ENCODE assay signal across 1 cellular context in the genomic region with DNA sequence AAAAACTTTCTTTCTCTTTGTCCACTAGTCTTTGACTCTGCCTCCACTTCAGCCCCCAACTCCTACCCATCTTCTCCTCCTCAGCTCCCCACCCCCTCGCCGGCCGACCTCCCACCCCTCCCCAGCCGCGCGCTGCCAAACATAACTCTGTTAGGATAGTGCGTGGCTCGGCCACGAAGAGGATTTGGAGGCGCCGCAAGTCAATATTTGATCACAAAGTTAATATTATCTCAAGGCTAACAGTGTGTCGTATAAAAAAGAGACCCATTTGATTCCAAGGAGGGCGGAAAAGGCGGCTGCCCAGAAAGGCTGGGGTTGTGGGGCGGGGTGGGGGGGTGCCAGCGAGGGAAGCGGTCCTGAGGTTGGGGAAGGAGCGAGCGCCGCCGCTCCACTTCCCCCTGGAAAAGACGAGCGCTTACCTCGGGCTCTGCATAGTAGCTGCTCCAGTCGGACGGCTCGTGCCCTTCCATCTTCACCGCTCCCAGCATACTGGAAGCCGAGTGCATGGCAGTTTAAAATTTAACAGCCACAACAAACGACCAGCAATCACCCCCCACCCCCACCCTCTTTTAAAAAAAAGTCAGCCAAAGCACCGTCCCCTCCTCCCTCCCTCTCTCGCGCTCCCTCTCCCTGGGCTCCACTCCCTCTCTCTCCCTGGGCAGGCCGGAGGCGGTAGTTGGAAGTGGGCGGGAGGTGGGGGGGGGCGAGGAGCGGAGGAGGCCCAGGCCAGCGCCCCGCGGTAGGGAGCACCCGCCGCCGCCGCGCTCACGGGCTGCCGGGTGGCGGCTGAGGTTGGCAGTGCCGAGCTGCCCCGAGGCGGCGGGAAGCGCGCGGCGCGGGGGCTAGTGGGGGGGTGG.
A peak's percentile ranks its signal among the peaks of the same experiment; 100 is the strongest.
TF ChIP-seq lines count a peak whose summit lies in the region.

A gene (minus strand): TSS at position 800 of the 857 bp plus-strand sequence. CDS start 294 bp downstream, at position 506.

TF ChIP-seq in HepG2, 621 proteins besides CTCF, POLR2A, EP300 and RAD21 (continued from another document and continues in another):
- TF ChIP-seq, protein P1, sequence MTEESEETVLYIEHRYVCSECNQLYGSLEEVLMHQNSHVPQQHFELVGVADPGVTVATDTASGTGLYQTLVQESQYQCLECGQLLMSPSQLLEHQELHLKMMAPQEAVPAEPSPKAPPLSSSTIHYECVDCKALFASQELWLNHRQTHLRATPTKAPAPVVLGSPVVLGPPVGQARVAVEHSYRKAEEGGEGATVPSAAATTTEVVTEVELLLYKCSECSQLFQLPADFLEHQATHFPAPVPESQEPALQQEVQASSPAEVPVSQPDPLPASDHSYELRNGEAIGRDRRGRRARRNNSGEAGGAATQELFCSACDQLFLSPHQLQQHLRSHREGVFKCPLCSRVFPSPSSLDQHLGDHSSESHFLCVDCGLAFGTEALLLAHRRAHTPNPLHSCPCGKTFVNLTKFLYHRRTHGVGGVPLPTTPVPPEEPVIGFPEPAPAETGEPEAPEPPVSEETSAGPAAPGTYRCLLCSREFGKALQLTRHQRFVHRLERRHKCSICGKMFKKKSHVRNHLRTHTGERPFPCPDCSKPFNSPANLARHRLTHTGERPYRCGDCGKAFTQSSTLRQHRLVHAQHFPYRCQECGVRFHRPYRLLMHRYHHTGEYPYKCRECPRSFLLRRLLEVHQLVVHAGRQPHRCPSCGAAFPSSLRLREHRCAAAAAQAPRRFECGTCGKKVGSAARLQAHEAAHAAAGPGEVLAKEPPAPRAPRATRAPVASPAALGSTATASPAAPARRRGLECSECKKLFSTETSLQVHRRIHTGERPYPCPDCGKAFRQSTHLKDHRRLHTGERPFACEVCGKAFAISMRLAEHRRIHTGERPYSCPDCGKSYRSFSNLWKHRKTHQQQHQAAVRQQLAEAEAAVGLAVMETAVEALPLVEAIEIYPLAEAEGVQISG (CRISPR knock-in tag; IDR thresholded peaks at IDR 0.05) = 0 out of 2 replicates have a peak, but pooled peaks have one; percentile 31
- TF ChIP-seq SP5 (CRISPR knock-in tag; IDR thresholded peaks at IDR 0.05; ENCODE audit: borderline replicate concordance, low read depth) = peak; percentile 64; the same call in 1 of the 2 replicates
- TF ChIP-seq, protein P2, sequence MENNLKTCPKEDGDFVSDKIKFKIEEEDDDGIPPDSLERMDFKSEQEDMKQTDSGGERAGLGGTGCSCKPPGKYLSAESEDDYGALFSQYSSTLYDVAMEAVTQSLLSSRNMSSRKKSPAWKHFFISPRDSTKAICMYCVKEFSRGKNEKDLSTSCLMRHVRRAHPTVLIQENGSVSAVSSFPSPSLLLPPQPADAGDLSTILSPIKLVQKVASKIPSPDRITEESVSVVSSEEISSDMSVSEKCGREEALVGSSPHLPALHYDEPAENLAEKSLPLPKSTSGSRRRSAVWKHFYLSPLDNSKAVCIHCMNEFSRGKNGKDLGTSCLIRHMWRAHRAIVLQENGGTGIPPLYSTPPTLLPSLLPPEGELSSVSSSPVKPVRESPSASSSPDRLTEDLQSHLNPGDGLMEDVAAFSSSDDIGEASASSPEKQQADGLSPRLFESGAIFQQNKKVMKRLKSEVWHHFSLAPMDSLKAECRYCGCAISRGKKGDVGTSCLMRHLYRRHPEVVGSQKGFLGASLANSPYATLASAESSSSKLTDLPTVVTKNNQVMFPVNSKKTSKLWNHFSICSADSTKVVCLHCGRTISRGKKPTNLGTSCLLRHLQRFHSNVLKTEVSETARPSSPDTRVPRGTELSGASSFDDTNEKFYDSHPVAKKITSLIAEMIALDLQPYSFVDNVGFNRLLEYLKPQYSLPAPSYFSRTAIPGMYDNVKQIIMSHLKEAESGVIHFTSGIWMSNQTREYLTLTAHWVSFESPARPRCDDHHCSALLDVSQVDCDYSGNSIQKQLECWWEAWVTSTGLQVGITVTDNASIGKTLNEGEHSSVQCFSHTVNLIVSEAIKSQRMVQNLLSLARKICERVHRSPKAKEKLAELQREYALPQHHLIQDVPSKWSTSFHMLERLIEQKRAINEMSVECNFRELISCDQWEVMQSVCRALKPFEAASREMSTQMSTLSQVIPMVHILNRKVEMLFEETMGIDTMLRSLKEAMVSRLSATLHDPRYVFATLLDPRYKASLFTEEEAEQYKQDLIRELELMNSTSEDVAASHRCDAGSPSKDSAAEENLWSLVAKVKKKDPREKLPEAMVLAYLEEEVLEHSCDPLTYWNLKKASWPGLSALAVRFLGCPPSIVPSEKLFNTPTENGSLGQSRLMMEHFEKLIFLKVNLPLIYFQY (CRISPR knock-in tag; IDR thresholded peaks at IDR 0.05; ENCODE audit: borderline replicate concordance) = peak; percentile 9; the same call in 1 of the 2 replicates
- TF ChIP-seq JUNB (CRISPR knock-in tag; IDR thresholded peaks at IDR 0.05; ENCODE audit: borderline replicate concordance) = peak; percentile 38; the same call in 1 of the 2 replicates
- TF ChIP-seq, protein P3, sequence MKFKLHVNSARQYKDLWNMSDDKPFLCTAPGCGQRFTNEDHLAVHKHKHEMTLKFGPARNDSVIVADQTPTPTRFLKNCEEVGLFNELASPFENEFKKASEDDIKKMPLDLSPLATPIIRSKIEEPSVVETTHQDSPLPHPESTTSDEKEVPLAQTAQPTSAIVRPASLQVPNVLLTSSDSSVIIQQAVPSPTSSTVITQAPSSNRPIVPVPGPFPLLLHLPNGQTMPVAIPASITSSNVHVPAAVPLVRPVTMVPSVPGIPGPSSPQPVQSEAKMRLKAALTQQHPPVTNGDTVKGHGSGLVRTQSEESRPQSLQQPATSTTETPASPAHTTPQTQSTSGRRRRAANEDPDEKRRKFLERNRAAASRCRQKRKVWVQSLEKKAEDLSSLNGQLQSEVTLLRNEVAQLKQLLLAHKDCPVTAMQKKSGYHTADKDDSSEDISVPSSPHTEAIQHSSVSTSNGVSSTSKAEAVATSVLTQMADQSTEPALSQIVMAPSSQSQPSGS (CRISPR knock-in tag; IDR thresholded peaks at IDR 0.05) = no peak; the same call in 1 of the 2 replicates
- peak; percentile 52; the same call in 1 of the 2 replicates for TF ChIP-seq FOXK1 (CRISPR knock-in tag; IDR thresholded peaks at IDR 0.05; ENCODE audit: borderline replicate concordance, low read depth)
- TF ChIP-seq RARA (CRISPR knock-in tag; IDR thresholded peaks at IDR 0.05) = peak; percentile 38
- 0 out of 2 replicates have a peak, but pooled peaks have one; percentile 26 for TF ChIP-seq ZNF761 (CRISPR knock-in tag; conservative IDR thresholded peaks at IDR 0.05)
- TF ChIP-seq ZZZ3 (CRISPR knock-in tag; IDR thresholded peaks at IDR 0.05; ENCODE audit: borderline replicate concordance) = 0 out of 2 replicates have a peak, but pooled peaks have one; percentile 36
- 0 out of 2 replicates have a peak, but pooled peaks have one; percentile 60 for TF ChIP-seq AHR (CRISPR knock-in tag; IDR thresholded peaks at IDR 0.05)
- no peak for TF ChIP-seq ZNF468 (CRISPR knock-in tag; IDR thresholded peaks at IDR 0.05)
- TF ChIP-seq, protein P4, sequence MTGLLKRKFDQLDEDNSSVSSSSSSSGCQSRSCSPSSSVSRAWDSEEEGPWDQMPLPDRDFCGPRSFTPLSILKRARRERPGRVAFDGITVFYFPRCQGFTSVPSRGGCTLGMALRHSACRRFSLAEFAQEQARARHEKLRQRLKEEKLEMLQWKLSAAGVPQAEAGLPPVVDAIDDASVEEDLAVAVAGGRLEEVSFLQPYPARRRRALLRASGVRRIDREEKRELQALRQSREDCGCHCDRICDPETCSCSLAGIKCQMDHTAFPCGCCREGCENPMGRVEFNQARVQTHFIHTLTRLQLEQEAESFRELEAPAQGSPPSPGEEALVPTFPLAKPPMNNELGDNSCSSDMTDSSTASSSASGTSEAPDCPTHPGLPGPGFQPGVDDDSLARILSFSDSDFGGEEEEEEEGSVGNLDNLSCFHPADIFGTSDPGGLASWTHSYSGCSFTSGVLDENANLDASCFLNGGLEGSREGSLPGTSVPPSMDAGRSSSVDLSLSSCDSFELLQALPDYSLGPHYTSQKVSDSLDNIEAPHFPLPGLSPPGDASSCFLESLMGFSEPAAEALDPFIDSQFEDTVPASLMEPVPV (CRISPR knock-in tag; IDR thresholded peaks at IDR 0.05) = peak; percentile 71; the same call in 1 of the 2 replicates
- peak in 1 of 2 experiments; percentile 56; a peak in 1 of 4 replicates for TF ChIP-seq KLF16 (CRISPR knock-in tag; IDR thresholded peaks at IDR 0.05)
- TF ChIP-seq PHF8 (CRISPR knock-in tag; IDR thresholded peaks at IDR 0.05) = no peak; the same call in 1 of the 2 replicates
- peak; percentile 83 for TF ChIP-seq RBFOX2 (IDR thresholded peaks at IDR 0.05; ENCODE audit: low read depth, low read length)
- TF ChIP-seq TBL1XR1 (IDR thresholded peaks at IDR 0.05; ENCODE audit: borderline replicate concordance, low read length, partially characterized antibody) = peak; percentile 39
- TF ChIP-seq ETV5 (CRISPR knock-in tag; IDR thresholded peaks at IDR 0.05; ENCODE audit: borderline replicate concordance) = no peak
- TF ChIP-seq, protein P5, sequence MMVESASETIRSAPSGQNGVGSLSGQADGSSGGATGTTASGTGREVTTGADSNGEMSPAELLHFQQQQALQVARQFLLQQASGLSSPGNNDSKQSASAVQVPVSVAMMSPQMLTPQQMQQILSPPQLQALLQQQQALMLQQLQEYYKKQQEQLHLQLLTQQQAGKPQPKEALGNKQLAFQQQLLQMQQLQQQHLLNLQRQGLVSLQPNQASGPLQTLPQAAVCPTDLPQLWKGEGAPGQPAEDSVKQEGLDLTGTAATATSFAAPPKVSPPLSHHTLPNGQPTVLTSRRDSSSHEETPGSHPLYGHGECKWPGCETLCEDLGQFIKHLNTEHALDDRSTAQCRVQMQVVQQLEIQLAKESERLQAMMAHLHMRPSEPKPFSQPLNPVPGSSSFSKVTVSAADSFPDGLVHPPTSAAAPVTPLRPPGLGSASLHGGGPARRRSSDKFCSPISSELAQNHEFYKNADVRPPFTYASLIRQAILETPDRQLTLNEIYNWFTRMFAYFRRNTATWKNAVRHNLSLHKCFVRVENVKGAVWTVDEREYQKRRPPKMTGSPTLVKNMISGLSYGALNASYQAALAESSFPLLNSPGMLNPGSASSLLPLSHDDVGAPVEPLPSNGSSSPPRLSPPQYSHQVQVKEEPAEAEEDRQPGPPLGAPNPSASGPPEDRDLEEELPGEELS (CRISPR knock-in tag; IDR thresholded peaks at IDR 0.05) = peak; percentile 64; the same call in 1 of the 2 replicates
- TF ChIP-seq ZNF777 (CRISPR knock-in tag; IDR thresholded peaks at IDR 0.05) = no peak
- no peak for TF ChIP-seq MEIS2 (CRISPR knock-in tag; IDR thresholded peaks at IDR 0.05)
- no peak for TF ChIP-seq SP140L (CRISPR knock-in tag; IDR thresholded peaks at IDR 0.05; ENCODE audit: borderline replicate concordance)
- TF ChIP-seq, protein P6, sequence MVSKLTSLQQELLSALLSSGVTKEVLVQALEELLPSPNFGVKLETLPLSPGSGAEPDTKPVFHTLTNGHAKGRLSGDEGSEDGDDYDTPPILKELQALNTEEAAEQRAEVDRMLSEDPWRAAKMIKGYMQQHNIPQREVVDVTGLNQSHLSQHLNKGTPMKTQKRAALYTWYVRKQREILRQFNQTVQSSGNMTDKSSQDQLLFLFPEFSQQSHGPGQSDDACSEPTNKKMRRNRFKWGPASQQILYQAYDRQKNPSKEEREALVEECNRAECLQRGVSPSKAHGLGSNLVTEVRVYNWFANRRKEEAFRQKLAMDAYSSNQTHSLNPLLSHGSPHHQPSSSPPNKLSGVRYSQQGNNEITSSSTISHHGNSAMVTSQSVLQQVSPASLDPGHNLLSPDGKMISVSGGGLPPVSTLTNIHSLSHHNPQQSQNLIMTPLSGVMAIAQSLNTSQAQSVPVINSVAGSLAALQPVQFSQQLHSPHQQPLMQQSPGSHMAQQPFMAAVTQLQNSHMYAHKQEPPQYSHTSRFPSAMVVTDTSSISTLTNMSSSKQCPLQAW (CRISPR knock-in tag; IDR thresholded peaks at IDR 0.05) = peak; percentile 84
- no peak; the same call in 1 of the 2 replicates for TF ChIP-seq ZNF160 (CRISPR knock-in tag; IDR thresholded peaks at IDR 0.05)
- TF ChIP-seq, protein P7, sequence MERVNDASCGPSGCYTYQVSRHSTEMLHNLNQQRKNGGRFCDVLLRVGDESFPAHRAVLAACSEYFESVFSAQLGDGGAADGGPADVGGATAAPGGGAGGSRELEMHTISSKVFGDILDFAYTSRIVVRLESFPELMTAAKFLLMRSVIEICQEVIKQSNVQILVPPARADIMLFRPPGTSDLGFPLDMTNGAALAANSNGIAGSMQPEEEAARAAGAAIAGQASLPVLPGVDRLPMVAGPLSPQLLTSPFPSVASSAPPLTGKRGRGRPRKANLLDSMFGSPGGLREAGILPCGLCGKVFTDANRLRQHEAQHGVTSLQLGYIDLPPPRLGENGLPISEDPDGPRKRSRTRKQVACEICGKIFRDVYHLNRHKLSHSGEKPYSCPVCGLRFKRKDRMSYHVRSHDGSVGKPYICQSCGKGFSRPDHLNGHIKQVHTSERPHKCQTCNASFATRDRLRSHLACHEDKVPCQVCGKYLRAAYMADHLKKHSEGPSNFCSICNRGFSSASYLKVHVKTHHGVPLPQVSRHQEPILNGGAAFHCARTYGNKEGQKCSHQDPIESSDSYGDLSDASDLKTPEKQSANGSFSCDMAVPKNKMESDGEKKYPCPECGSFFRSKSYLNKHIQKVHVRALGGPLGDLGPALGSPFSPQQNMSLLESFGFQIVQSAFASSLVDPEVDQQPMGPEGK (CRISPR knock-in tag; IDR thresholded peaks at IDR 0.05) = peak; percentile 92
- TF ChIP-seq ZNF839 (CRISPR knock-in tag; IDR thresholded peaks at IDR 0.05; ENCODE audit: borderline replicate concordance) = 0 out of 2 replicates have a peak, but pooled peaks have one; percentile 39
- TF ChIP-seq, protein P8, sequence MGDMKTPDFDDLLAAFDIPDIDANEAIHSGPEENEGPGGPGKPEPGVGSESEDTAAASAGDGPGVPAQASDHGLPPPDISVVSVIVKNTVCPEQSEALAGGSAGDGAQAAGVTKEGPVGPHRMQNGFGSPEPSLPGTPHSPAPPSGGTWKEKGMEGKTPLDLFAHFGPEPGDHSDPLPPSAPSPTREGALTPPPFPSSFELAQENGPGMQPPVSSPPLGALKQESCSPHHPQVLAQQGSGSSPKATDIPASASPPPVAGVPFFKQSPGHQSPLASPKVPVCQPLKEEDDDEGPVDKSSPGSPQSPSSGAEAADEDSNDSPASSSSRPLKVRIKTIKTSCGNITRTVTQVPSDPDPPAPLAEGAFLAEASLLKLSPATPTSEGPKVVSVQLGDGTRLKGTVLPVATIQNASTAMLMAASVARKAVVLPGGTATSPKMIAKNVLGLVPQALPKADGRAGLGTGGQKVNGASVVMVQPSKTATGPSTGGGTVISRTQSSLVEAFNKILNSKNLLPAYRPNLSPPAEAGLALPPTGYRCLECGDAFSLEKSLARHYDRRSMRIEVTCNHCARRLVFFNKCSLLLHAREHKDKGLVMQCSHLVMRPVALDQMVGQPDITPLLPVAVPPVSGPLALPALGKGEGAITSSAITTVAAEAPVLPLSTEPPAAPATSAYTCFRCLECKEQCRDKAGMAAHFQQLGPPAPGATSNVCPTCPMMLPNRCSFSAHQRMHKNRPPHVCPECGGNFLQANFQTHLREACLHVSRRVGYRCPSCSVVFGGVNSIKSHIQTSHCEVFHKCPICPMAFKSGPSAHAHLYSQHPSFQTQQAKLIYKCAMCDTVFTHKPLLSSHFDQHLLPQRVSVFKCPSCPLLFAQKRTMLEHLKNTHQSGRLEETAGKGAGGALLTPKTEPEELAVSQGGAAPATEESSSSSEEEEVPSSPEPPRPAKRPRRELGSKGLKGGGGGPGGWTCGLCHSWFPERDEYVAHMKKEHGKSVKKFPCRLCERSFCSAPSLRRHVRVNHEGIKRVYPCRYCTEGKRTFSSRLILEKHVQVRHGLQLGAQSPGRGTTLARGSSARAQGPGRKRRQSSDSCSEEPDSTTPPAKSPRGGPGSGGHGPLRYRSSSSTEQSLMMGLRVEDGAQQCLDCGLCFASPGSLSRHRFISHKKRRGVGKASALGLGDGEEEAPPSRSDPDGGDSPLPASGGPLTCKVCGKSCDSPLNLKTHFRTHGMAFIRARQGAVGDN (CRISPR knock-in tag; IDR thresholded peaks at IDR 0.05) = peak; percentile 53; the same call in 1 of the 2 replicates
- TF ChIP-seq, protein P9, sequence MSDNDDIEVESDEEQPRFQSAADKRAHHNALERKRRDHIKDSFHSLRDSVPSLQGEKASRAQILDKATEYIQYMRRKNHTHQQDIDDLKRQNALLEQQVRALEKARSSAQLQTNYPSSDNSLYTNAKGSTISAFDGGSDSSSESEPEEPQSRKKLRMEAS (IDR thresholded peaks at IDR 0.05) = peak; percentile 60
- TF ChIP-seq MED13 (CRISPR knock-in tag; IDR thresholded peaks at IDR 0.05) = 0 out of 2 replicates have a peak, but pooled peaks have one; percentile 7
